In the genomic region with DNA sequence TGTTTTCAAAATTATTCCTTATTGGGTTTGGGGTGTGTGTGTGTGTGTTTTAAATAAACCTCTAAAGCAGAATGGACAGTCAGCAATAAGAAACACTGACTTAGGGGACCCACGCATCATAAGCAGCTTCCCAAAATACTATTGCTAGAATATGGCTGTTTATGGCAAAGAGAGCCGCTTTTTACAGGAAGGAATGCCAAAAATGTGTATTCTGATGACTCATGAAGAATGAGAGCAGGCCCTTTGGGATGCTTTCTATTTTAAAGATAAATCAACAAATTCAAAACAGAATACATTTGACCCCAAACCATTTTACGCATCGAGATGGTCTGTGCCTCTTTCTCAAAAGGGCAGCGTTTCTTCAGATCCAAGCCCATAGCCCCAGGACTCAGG, we compare ENCODE assay signal across 11 cellular contexts. TPM values are rescaled to one million over a fixed set of nuclear protein-coding genes. Genes with fewer than 3 reads are reported as not detected.
DNase-seq lines count a peak whose midpoint lies in the region; ATAC-seq lines count a peak whose summit lies in the region.
"Had no signal": no experiment of that assay in that cellular context is flagged by ENCODE, and none has a peak within 500 bp of the region (broad histone marks: within the 10 kb centered on the region; RNA-seq: fewer than 3 reads in every experiment).

No MANE protein-coding gene starts in this region.

- no peak overlapping the region for H4K91ac ChIP-seq in mesenchymal stem cell (ENCODE audit: low read length)

- peak overlapping the region in 1 of 2 experiments; percentile 48 for H3K4me3 ChIP-seq in mesenchymal stem cell (ENCODE audit: insufficient read depth in 1 of 2, low read depth in 1 of 2, low read length in 2 of 2)

- no peak overlapping the region for H2AK5ac ChIP-seq in mesenchymal stem cell (ENCODE audit: low read length, severe bottlenecking)

- ATAC-seq in left cardiac atrium (peak; percentile 13 to 22), GM18519 (IDR thresholded peaks at IDR 0.05; ENCODE audit: low FRiP score, unreplicated experiment) (no peak), HG03565 (IDR thresholded peaks at IDR 0.05; ENCODE audit: unreplicated experiment) (no peak)

- no peak overlapping the region for H3K23ac ChIP-seq in mesenchymal stem cell (ENCODE audit: low read length in 2 of 2)

- WGBS in mesenchymal stem cell = 2% methylated on average over 3 of the region's 5 CpGs

- no peak overlapping the region for H3K18ac ChIP-seq in mesenchymal stem cell (ENCODE audit: low read depth in 1 of 2, low read length in 2 of 2)

- no peak overlapping the region for H3K4ac ChIP-seq in mesenchymal stem cell (ENCODE audit: low read depth in 1 of 2, low read length in 2 of 2)

- peaks cover 31 to 44% of the 10 kb centered on the region in 2 experiments for H3K36me3 ChIP-seq in mesenchymal stem cell (ENCODE audit: control insufficient read depth in 1 of 2, insufficient read depth in 2 of 2, low read depth in 1 of 2, low read length in 2 of 2)

- H3K27me3 ChIP-seq in mesenchymal stem cell (ENCODE audit: control insufficient read depth in 1 of 2, insufficient read depth in 1 of 2, low read length in 2 of 2) = no peaks in the 10 kb centered on the region

- H2BK120ac ChIP-seq in mesenchymal stem cell (ENCODE audit: low read depth, low read length) = no peak overlapping the region

- no peak overlapping the region for H2BK15ac ChIP-seq in mesenchymal stem cell (ENCODE audit: low read depth, poor library complexity, severe bottlenecking)

- no peak overlapping the region for H3K14ac ChIP-seq in mesenchymal stem cell (ENCODE audit: low read length in 2 of 2)

- intact Hi-C loops in left cardiac atrium (cut with DNase I) = loop anchor here (5.0 to 10.0 kb wide), 2 partner anchors 35 to 47 kb away; no protein-coding TSS in a partner anchor
- intact Hi-C loops in cardiac septum (cut with DNase I) = loop anchor here (5.0 kb wide), 1 partner anchor 35 kb away; no protein-coding TSS in a partner anchor

- H3K4me2 ChIP-seq in mesenchymal stem cell (ENCODE audit: low read length, poor library complexity, severe bottlenecking) = peak overlapping the region; percentile 9

- peak overlapping the region; percentile 76 for H3K27ac ChIP-seq in cingulate gyrus (ENCODE audit: low read depth, low read length)
- H3K27ac ChIP-seq in mesenchymal stem cell (ENCODE audit: low read length, poor library complexity, severe bottlenecking) = peak overlapping the region; percentile 91

- no peak overlapping the region for H2AFZ ChIP-seq in mesenchymal stem cell (ENCODE audit: low read depth, low read length)

- DNase-seq in left cardiac atrium (no peak), cardiac septum (ENCODE audit: low spot score) (no peak), mesenchymal stem cell (peak; percentile 63), NCI-H2081 treated with DMSO at 0.1 percent for 48 hours (lab: John Stamatoyannopoulos, UW) (no peak)
- DNase-seq in activated CD4-positive, alpha-beta T cell treated with anti-CD3 and anti-CD28 coated beads for 4 hours = no peak
- DNase-seq: activated CD8-positive, alpha-beta memory T cell treated with anti-CD3 and anti-CD28 coated beads, Interleukin-2, amount 50 U/mL, for 4 hours; AML-193; stimulated activated CD4-positive, alpha-beta T cell treated with anti-CD3 and anti-CD28 coated beads, Interleukin-2, amount 100 ng/mL, for 48 hours had no signal

- peak overlapping the region; percentile 74 for H3K9ac ChIP-seq in mesenchymal stem cell (ENCODE audit: low read length)

- H4K8ac ChIP-seq in mesenchymal stem cell (ENCODE audit: low read length) = no peak overlapping the region

- peak overlapping the region in 1 of 2 experiments; percentile 97 for H2BK12ac ChIP-seq in mesenchymal stem cell (ENCODE audit: low read length in 2 of 2)

- peak overlapping the region; percentile 60 for H2BK5ac ChIP-seq in mesenchymal stem cell (ENCODE audit: low read depth, low read length, poor library complexity, severe bottlenecking)

- H3K4me1 ChIP-seq in mesenchymal stem cell (ENCODE audit: control insufficient read depth, insufficient read depth, low read depth, low read length) = peaks cover 18% of the 10 kb centered on the region

- peaks cover 28% of the 10 kb centered on the region for H3K79me1 ChIP-seq in mesenchymal stem cell (replicated peaks; ENCODE audit: low read length, poor library complexity, severe bottlenecking)

- H3K9me3 ChIP-seq in mesenchymal stem cell (ENCODE audit: control insufficient read depth, low read length) = no peaks in the 10 kb centered on the region

RNA-seq across cellular contexts. Expression of a gene that starts 37.5 kb away (rescaled TPM):
- 10 to 100 TPM; 49.7 to 50.9 TPM for total RNA-seq in left cardiac atrium
- 66.2 TPM for total RNA-seq in cardiac septum
- 59.1 TPM for polyA plus RNA-seq in mesenchymal stem cell (2013, experiment 1 of 2)
- 55.8 TPM for polyA plus RNA-seq in mesenchymal stem cell (2013, experiment 2 of 2)

Comparison
In these comparisons a context has a peak if more than half of its experiments do, and no peak if none do; other contexts are left out.
1. ATAC-seq: peak in left cardiac atrium (2 of 2); none in GM18519 (single experiment) and HG03565 (single experiment).